Comparison of ENCODE assay signal across 3 cellular contexts in genomic region chr10:123086281-123086680, GRCh38.
TF ChIP-seq lines count a peak whose summit lies in the region.

No MANE protein-coding gene starts in this region.

TF ChIP-seq in HepG2, 621 proteins besides CTCF, POLR2A, EP300 and RAD21:
- TF ChIP-seq ZNF598 (CRISPR knock-in tag; IDR thresholded peaks at IDR 0.05; ENCODE audit: borderline replicate concordance), result no peak
- TF ChIP-seq ZNF24 (IDR thresholded peaks at IDR 0.05), result peak; percentile 66

TF ChIP-seq in HEK293, 187 proteins besides CTCF, POLR2A, EP300 and RAD21:
- TF ChIP-seq MYNN (tag by site-specific recombination; IDR thresholded peaks at IDR 0.05; ENCODE audit: borderline replicate concordance), result no peak
- peak; percentile 79 for TF ChIP-seq ZNF366 (tag by site-specific recombination; conservative IDR thresholded peaks at IDR 0.05)
- no peak for TF ChIP-seq KLF7 (tag by site-specific recombination; IDR thresholded peaks at IDR 0.05; ENCODE audit: borderline replicate concordance)
- 0 out of 2 replicates have a peak, but pooled peaks have one; percentile 57 for TF ChIP-seq ZNF24 (tag by site-specific recombination; IDR thresholded peaks at IDR 0.05)
- peak; percentile 85 for TF ChIP-seq PRDM1 (tag by site-specific recombination; IDR thresholded peaks at IDR 0.05)
TF ChIP-seq in HEK293: peak in this region for 3.

TF ChIP-seq in K562, 482 proteins besides CTCF, POLR2A, EP300 and RAD21:
- TF ChIP-seq ZBTB26 (CRISPR knock-in tag; IDR thresholded peaks at IDR 0.05), result no peak
- no peak for TF ChIP-seq PHB (CRISPR knock-in tag; IDR thresholded peaks at IDR 0.05)
- no peak for TF ChIP-seq FOXA3 (CRISPR knock-in tag; conservative IDR thresholded peaks at IDR 0.05 in 1 of 2, IDR thresholded peaks at IDR 0.05 in 1 of 2)
- TF ChIP-seq TBP (optimal IDR thresholded peaks at IDR 0.05; ENCODE audit: low read depth, low read length), result no peak
- peak; percentile 89 for TF ChIP-seq ZNF24 (IDR thresholded peaks at IDR 0.05)
